ENCODE assay signal across 8 cellular contexts in the genomic region with DNA sequence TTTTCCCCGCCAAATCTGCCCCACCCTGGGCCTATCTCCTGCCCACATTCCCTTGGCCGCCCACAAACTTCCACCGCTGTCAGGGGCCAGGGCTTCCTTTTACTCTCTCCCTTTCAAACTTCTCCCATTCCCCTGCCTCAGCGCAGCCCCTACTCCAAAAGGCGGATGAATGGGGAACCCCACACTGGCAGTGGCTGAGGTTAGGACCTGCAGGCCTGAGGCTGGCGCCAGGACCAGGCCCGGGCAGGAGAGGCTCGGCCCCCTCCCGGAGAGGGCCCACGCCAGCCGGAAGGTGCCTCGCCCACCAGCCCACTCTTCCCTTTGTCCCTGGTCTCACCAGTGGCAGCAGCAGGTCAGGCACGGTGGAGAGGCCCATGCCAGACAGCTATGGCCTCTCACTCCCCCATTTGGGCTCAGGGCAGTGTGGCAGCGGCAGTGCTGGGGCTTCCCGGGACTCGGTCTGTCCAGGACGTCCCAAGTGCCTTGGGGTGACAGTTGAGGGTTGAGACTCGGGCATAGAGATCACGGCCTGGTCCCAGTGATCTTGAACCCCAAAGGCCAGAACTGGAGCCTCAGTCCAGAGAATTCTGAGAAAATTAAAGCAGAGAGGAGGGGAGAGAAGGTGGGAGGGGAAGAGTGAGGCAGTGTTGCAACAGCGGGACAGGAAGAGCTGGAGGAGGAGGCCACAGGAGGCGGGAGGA. TPM values are rescaled to one million over a fixed set of nuclear protein-coding genes. Genes with fewer than 3 reads are reported as not detected.
DNase-seq lines count a peak whose midpoint lies in the region; ATAC-seq and TF ChIP-seq lines count a peak whose summit lies in the region.

A gene (minus strand): TSS at position 638 of the 701 bp plus-strand sequence. CDS start 262 bp downstream, at position 376.

- TF ChIP-seq POLR2A in breast epithelium (IDR thresholded peaks at IDR 0.05): no peak
- TF ChIP-seq POLR2A in sigmoid colon (IDR thresholded peaks at IDR 0.05): peak; percentile 78 to 87

- TF ChIP-seq CTCF in breast epithelium (IDR thresholded peaks at IDR 0.05) (no peak), sigmoid colon (IDR thresholded peaks at IDR 0.05) (no peak)

- no peaks in the 10 kb centered on the region for H3K27me3 ChIP-seq in HAP-1 (ENCODE audit: low read depth)
- H3K27me3 ChIP-seq in breast epithelium: no peaks in the 10 kb centered on the region
- H3K27me3 ChIP-seq in sigmoid colon: no peaks in the 10 kb centered on the region

- ATAC-seq in SK-N-SH treated with all-trans-retinoic acid at 6 μM for 48 hours (peak; percentile 79), GM18511 (IDR thresholded peaks at IDR 0.05; ENCODE audit: unreplicated experiment) (no peak)

- H3K9me3 ChIP-seq in HAP-1 (no peaks in the 10 kb centered on the region), breast epithelium (no peaks in the 10 kb centered on the region), iPS-18c (ENCODE audit: control insufficient read depth, insufficient read depth, low read length) (no peaks in the 10 kb centered on the region), sigmoid colon (no peaks in the 10 kb centered on the region)

- intact Hi-C loops in breast epithelium (cut with DNase I; ENCODE audit: low total_unique reads) (no loop called here), sigmoid colon (cut with DNase I) (loop anchor here (2.0 kb wide), 2 partner anchors 19 to 89 kb away; no protein-coding TSS in a partner anchor)

- H3K27ac ChIP-seq in breast epithelium (peak within 1 kb of the TSS; percentile 98 to 99), sigmoid colon (peak within 1 kb of the TSS; percentile 93 to 98 (median 97))

- 0 to 2% methylated on average over 21 of the region's 21 CpGs for WGBS in sigmoid colon, 2 donors

- in situ Hi-C loops in HAP-1 (cut with MboI; ENCODE audit: low sequenced_read_pairs): no loop called here

- no peak for TF ChIP-seq EP300 in sigmoid colon (IDR thresholded peaks at IDR 0.05)

- peak within 1 kb of the TSS; percentile 56 for H3K4me3 ChIP-seq in HAP-1
- H3K4me3 ChIP-seq in breast epithelium: peak within 1 kb of the TSS; percentile 88 to 91 (median 89)
- peak within 1 kb of the TSS; percentile 92 for H3K4me3 ChIP-seq in iPS-18c (ENCODE audit: insufficient read depth, low read depth, low read length)
- peak within 1 kb of the TSS; percentile 80 to 88 (median 87) for H3K4me3 ChIP-seq in sigmoid colon

- H3K36me3 ChIP-seq in HAP-1 (replicated peaks) (no peaks in the 10 kb centered on the region), breast epithelium (no peaks in the 10 kb centered on the region), sigmoid colon (no peaks in the 10 kb centered on the region)

- DNase-seq in AML-193 (lab: John Stamatoyannopoulos, UW): peak; percentile 85 to 90
- DNase-seq in HAP-1 (ENCODE audit: low spot score in 2 of 2): peak; percentile 76 to 79
- peak in 1 of 2 donors; percentile 72 for DNase-seq in breast epithelium (ENCODE audit: low spot score in 2 of 2)
- peak; percentile 93 for DNase-seq in sigmoid colon
- DNase-seq in NCI-H2081 treated with DMSO at 0.1 percent for 48 hours (lab: John Stamatoyannopoulos, UW): no peak

- H3K4me1 ChIP-seq in HAP-1 (peaks cover 26% of the 10 kb centered on the region), breast epithelium (peaks cover 16 to 37% of the 10 kb centered on the region in 2 donors), sigmoid colon (peaks cover 0 to 71% (median 57%) of the 10 kb centered on the region in 4 donors)

TF ChIP-seq in SK-N-SH treated with all-trans-retinoic acid at 6 μM for 48 hours, 23 proteins besides CTCF, POLR2A, EP300 and RAD21:
- TF ChIP-seq ZC3H10 (CRISPR knock-in tag; IDR thresholded peaks at IDR 0.05) (no peak), ZNF565 (CRISPR knock-in tag; conservative IDR thresholded peaks at IDR 0.05; ENCODE audit: low read depth) (no peak), ZFP3 (CRISPR knock-in tag; IDR thresholded peaks at IDR 0.05) (no peak), RARB (CRISPR knock-in tag; IDR thresholded peaks at IDR 0.05) (no peak), SNAI2 (CRISPR knock-in tag; IDR thresholded peaks at IDR 0.05) (no peak), TCF4 (CRISPR knock-in tag; IDR thresholded peaks at IDR 0.05; ENCODE audit: borderline replicate concordance) (no peak), TOX (CRISPR knock-in tag; IDR thresholded peaks at IDR 0.05; ENCODE audit: borderline replicate concordance) (no peak)
- TF ChIP-seq, protein P1, sequence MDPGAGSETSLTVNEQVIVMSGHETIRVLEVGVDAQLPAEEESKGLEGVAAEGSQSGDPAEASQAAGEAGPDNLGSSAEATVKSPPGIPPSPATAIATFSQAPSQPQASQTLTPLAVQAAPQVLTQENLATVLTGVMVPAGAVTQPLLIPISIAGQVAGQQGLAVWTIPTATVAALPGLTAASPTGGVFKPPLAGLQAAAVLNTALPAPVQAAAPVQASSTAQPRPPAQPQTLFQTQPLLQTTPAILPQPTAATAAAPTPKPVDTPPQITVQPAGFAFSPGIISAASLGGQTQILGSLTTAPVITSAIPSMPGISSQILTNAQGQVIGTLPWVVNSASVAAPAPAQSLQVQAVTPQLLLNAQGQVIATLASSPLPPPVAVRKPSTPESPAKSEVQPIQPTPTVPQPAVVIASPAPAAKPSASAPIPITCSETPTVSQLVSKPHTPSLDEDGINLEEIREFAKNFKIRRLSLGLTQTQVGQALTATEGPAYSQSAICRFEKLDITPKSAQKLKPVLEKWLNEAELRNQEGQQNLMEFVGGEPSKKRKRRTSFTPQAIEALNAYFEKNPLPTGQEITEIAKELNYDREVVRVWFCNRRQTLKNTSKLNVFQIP (CRISPR knock-in tag; IDR thresholded peaks at IDR 0.05; ENCODE audit: borderline replicate concordance, low read depth): no peak
- TF ChIP-seq, protein P2, sequence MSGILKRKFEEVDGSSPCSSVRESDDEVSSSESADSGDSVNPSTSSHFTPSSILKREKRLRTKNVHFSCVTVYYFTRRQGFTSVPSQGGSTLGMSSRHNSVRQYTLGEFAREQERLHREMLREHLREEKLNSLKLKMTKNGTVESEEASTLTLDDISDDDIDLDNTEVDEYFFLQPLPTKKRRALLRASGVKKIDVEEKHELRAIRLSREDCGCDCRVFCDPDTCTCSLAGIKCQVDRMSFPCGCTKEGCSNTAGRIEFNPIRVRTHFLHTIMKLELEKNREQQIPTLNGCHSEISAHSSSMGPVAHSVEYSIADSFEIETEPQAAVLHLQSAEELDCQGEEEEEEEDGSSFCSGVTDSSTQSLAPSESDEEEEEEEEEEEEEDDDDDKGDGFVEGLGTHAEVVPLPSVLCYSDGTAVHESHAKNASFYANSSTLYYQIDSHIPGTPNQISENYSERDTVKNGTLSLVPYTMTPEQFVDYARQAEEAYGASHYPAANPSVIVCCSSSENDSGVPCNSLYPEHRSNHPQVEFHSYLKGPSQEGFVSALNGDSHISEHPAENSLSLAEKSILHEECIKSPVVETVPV (CRISPR knock-in tag; IDR thresholded peaks at IDR 0.05): no peak

RNA-seq across cellular contexts. Expression of the gene that starts here (rescaled TPM):
- 100 to 1,000 TPM; 232 to 256 (median 238) TPM for total RNA-seq in breast epithelium
- total RNA-seq in sigmoid colon: 100 to 1,000 TPM; 135 to 191 (median 176) TPM
- 100 to 1,000 TPM in 1 of 3 donors, 10 to 100 TPM in 2; 31.7 to 107 (median 74.5) TPM for polyA plus RNA-seq in sigmoid colon
